25 cellular contexts compared by ENCODE assay signal in genomic region chr3:43905157-43905556, GRCh38.
"Had no signal": no experiment of that assay in that cellular context is flagged by ENCODE, and none has a peak within 500 bp of the region (broad histone marks: within the 10 kb centered on the region; RNA-seq: fewer than 3 reads in every experiment).

No MANE protein-coding gene starts in this region.

- H3K4me1 ChIP-seq: ascending aorta, gastroesophageal sphincter, sigmoid colon, stomach, thyroid gland, upper lobe of left lung, vagina had no signal

- H3K27me3 ChIP-seq: ascending aorta, gastroesophageal sphincter, left lung, sigmoid colon, thyroid gland, upper lobe of left lung, vagina had no signal

- H3K9me3 ChIP-seq: ascending aorta, heart right ventricle, neutrophil, thyroid gland, vagina had no signal

- ATAC-seq: gastroesophageal sphincter; left lung; stimulated activated effector memory CD8-positive, alpha-beta T cell treated with anti-CD3 and anti-CD28 coated beads, Interleukin-12 subunit alpha, Interleukin-12 subunit beta, amount 100 ng/mL, for 72 hours had no signal

- H3K4me3 ChIP-seq: ascending aorta, gastroesophageal sphincter, heart right ventricle, left lung, sigmoid colon, stomach, thyroid gland, upper lobe of left lung, vagina had no signal

- DNase-seq: activated CD4-positive, alpha-beta memory T cell treated with anti-CD3 and anti-CD28 coated beads for 36 hours; activated CD4-positive, alpha-beta T cell treated with anti-CD3 and anti-CD28 coated beads, Interleukin-2, amount 10 ng/mL, durations not matched to agents 24 days and 14 days; activated CD4-positive, CD25-positive, alpha-beta regulatory T cell treated with anti-CD3 and anti-CD28 coated beads, Interleukin-2, amount 50 U/mL, for 72 hours; activated CD8-positive, alpha-beta memory T cell treated with anti-CD3 and anti-CD28 coated beads, Interleukin-2, amount 50 U/mL, for 4 hours; activated effector memory CD4-positive, alpha-beta T cell treated with anti-CD3 and anti-CD28 coated beads, Interleukin-2, amount 50 U/mL, for 16 hours; activated naive CD4-positive, alpha-beta T cell treated with anti-CD3 and anti-CD28 coated beads for 36 hours; activated naive CD8-positive, alpha-beta T cell treated with anti-CD3 and anti-CD28 coated beads for 36 hours; activated T-cell treated with anti-CD3 and anti-CD28 coated beads, Interleukin-2, amount 50 U/mL, for 1 hour; caudate nucleus; heart right ventricle; left lung; naive B cell; nephron progenitor cell; sigmoid colon; small intestine; stimulated activated CD4-positive, alpha-beta T cell treated with anti-CD3 and anti-CD28 coated beads, Interleukin-4, amount 100 ng/mL, for 24 hours; stomach; T-helper 2 cell; thyroid gland; upper lobe of left lung had no signal

- H3K27ac ChIP-seq: ascending aorta, gastroesophageal sphincter, heart right ventricle, left lung, neutrophil, sigmoid colon, stomach, thyroid gland, upper lobe of left lung, vagina had no signal

- H3K36me3 ChIP-seq: ascending aorta, gastroesophageal sphincter, heart right ventricle, left lung, neutrophil, sigmoid colon, stomach, thyroid gland, upper lobe of left lung, vagina had no signal
